ENCODE assay signal across 14 cellular contexts in the genomic region with DNA sequence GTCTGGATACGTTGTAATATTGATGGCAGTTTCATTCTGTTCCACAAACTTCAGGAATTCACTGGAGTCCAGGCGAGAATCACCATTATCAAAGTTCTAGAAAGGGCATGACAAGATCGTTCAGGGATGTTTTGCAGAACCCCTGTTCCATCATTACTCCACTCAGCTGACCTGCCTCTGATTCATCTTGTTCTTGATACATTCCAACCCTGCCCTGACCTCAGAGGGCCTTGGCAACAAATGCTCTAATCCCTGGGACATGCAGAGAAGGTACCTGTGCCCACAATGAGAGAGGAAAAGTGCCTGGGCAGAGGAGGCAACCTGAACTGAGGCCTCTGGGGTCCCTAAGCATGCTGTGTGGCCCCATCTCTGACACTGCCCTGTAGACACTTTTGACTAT.
"Had no signal": no experiment of that assay in that cellular context is flagged by ENCODE, and none has a peak within 500 bp of the region (broad histone marks: within the 10 kb centered on the region; RNA-seq: fewer than 3 reads in every experiment).

No MANE protein-coding gene starts in this region.

- H3K36me3 Mint-ChIP-seq: stimulated activated effector memory CD8-positive, alpha-beta T cell treated with anti-CD3 and anti-CD28 coated beads, Interleukin-12 subunit alpha, Interleukin-12 subunit beta, amount 100 ng/mL, for 72 hours; T-cell had no signal

- H2AFZ ChIP-seq: parathyroid adenoma had no signal

- H3K4me1 Mint-ChIP-seq: activated CD4-positive, alpha-beta T cell treated with anti-CD3 and anti-CD28 coated beads for 36 hours; endodermal cell; stimulated activated effector memory CD8-positive, alpha-beta T cell treated with anti-CD3 and anti-CD28 coated beads, Interleukin-12 subunit alpha, Interleukin-12 subunit beta, amount 100 ng/mL, for 72 hours; T-cell had no signal

- ATAC-seq: activated CD4-positive, alpha-beta T cell treated with anti-CD3 and anti-CD28 coated beads for 36 hours; activated CD8-positive, alpha-beta T cell treated with anti-CD3 and anti-CD28 coated beads for 36 hours; stimulated activated effector memory CD8-positive, alpha-beta T cell treated with anti-CD3 and anti-CD28 coated beads, Interleukin-12 subunit alpha, Interleukin-12 subunit beta, amount 100 ng/mL, for 72 hours; T-cell had no signal

- DNase-seq: activated CD4-positive, alpha-beta T cell treated with anti-CD3 and anti-CD28 coated beads for 36 hours; activated CD8-positive, alpha-beta memory T cell treated with anti-CD3 and anti-CD28 coated beads, Interleukin-2, amount 50 U/mL, for 48 hours; activated CD8-positive, alpha-beta T cell treated with anti-CD3 and anti-CD28 coated beads for 36 hours; activated naive CD4-positive, alpha-beta T cell; cerebellar nuclear complex; endodermal cell; mesendoderm; T-cell; T1000; trophoblast cell; WERI-Rb-1 had no signal

- H3K27ac Mint-ChIP-seq: activated CD4-positive, alpha-beta T cell treated with anti-CD3 and anti-CD28 coated beads for 36 hours; activated CD8-positive, alpha-beta T cell treated with anti-CD3 and anti-CD28 coated beads for 36 hours; endodermal cell; stimulated activated effector memory CD8-positive, alpha-beta T cell treated with anti-CD3 and anti-CD28 coated beads, Interleukin-12 subunit alpha, Interleukin-12 subunit beta, amount 100 ng/mL, for 72 hours; T-cell had no signal

- H3K4me3 ChIP-seq: SK-N-MC had no signal

- H3K4me1 ChIP-seq: parathyroid adenoma had no signal

- H3K79me2 ChIP-seq: parathyroid adenoma had no signal

- H3K27me3 Mint-ChIP-seq: activated CD4-positive, alpha-beta T cell treated with anti-CD3 and anti-CD28 coated beads for 36 hours; activated CD8-positive, alpha-beta T cell treated with anti-CD3 and anti-CD28 coated beads for 36 hours had no signal

- H3K27ac ChIP-seq: parathyroid adenoma, SK-N-MC, WERI-Rb-1 had no signal

- H3K4me3 Mint-ChIP-seq: activated CD4-positive, alpha-beta T cell treated with anti-CD3 and anti-CD28 coated beads for 36 hours; activated CD8-positive, alpha-beta T cell treated with anti-CD3 and anti-CD28 coated beads for 36 hours; endodermal cell; stimulated activated effector memory CD8-positive, alpha-beta T cell treated with anti-CD3 and anti-CD28 coated beads, Interleukin-12 subunit alpha, Interleukin-12 subunit beta, amount 100 ng/mL, for 72 hours; T-cell had no signal

- H3K9me3 Mint-ChIP-seq: activated CD8-positive, alpha-beta T cell treated with anti-CD3 and anti-CD28 coated beads for 36 hours; endodermal cell; stimulated activated effector memory CD8-positive, alpha-beta T cell treated with anti-CD3 and anti-CD28 coated beads, Interleukin-12 subunit alpha, Interleukin-12 subunit beta, amount 100 ng/mL, for 72 hours; T-cell had no signal

- H3K9ac ChIP-seq: parathyroid adenoma had no signal
